ENCODE assay signal across 29 cellular contexts in the genomic region with DNA sequence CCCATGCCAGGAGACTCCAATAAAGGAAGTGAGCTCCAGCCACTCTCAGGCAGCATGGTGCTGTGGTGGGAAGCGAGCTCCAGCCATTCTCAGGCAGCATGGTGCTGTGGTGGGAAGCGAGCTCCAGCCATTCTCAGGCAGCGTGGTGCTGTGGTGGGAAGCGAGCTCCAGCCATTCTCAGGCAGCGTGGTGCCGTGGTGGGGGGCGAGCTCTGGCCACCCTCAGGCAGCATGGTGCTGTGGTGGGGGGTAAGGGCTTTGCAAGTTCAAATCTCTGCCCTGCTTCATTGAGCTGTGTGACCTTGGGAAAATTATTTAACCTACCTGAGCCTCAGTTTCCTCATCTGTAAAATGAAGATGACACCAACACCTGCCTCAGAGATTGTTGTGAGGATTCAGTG.
"Had no signal": no experiment of that assay in that cellular context is flagged by ENCODE, and none has a peak within 500 bp of the region (broad histone marks: within the 10 kb centered on the region; RNA-seq: fewer than 3 reads in every experiment).

No MANE protein-coding gene starts in this region.

- H3K27me3 ChIP-seq: neural progenitor cell, ovary, right lobe of liver, sigmoid colon, testis, tibial artery, transverse colon, upper lobe of right lung, uterus had no signal

- H3K9me3 Mint-ChIP-seq: natural killer cell; stimulated activated naive CD8-positive, alpha-beta T cell treated with anti-CD3 and anti-CD28 coated beads, Interleukin-15, amount 100 ng/mL, for 72 hours; type B pancreatic cell had no signal

- H3K27me3 Mint-ChIP-seq: progenitor cell of endocrine pancreas; stimulated activated memory B cell treated with anti-CD40 and anti-IgM and Interleukin-4, amounts not matched to agents 10 μg/mL and 1 μg/mL and 100 μg/mL, for 72 hours; stimulated activated naive CD8-positive, alpha-beta T cell treated with anti-CD3 and anti-CD28 coated beads, Interleukin-15, amount 100 ng/mL, for 72 hours; type B pancreatic cell had no signal

- H3K4me2 ChIP-seq: neural progenitor cell had no signal

- DNase-seq: natural killer cell; occipital lobe; ovary; posterior cingulate gyrus; psoas muscle; right cardiac atrium; right lobe of liver; sigmoid colon; small intestine; stimulated activated CD4-positive, alpha-beta T cell treated with anti-CD3 and anti-CD28 coated beads, Interleukin-15, amount 100 ng/mL, for 24 hours; stimulated activated CD4-positive, alpha-beta T cell treated with anti-CD3 and anti-CD28 coated beads, Interleukin-2, amount 100 ng/mL, for 24 hours; stimulated activated CD4-positive, alpha-beta T cell treated with anti-CD3 and anti-CD28 coated beads, Interleukin-2, amount 100 ng/mL, for 48 hours; stimulated activated CD4-positive, alpha-beta T cell treated with anti-CD3 and anti-CD28 coated beads, Interleukin-4, amount 100 ng/mL, for 24 hours; stimulated activated naive CD4-positive, alpha-beta T cell; stimulated activated naive CD8-positive, alpha-beta T cell treated with anti-CD3 and anti-CD28 coated beads, Interleukin-15, amount 100 ng/mL, for 72 hours; stimulated activated naive CD8-positive, alpha-beta T cell treated with anti-CD3 and anti-CD28 coated beads, Interleukin-15, Interleukin-2, amounts not matched to agents 100 U/mL and 50 U/mL, for 24 hours; substantia nigra; testis; tibial artery; transverse colon; upper lobe of right lung; uterus had no signal

- H3K4me3 Mint-ChIP-seq: natural killer cell; nephron; neural progenitor cell; stimulated activated memory B cell treated with anti-CD40 and anti-IgM and Interleukin-4, amounts not matched to agents 10 μg/mL and 1 μg/mL and 100 μg/mL, for 72 hours; stimulated activated naive CD8-positive, alpha-beta T cell treated with anti-CD3 and anti-CD28 coated beads, Interleukin-15, amount 100 ng/mL, for 72 hours; type B pancreatic cell had no signal

- H3K4me3 ChIP-seq: neural progenitor cell, ovary, psoas muscle, right lobe of liver, sigmoid colon, suprapubic skin, testis, tibial artery, transverse colon, upper lobe of right lung, uterus had no signal

- H2AFZ ChIP-seq: neural progenitor cell, parathyroid adenoma had no signal

- H3K27ac ChIP-seq: neural progenitor cell, ovary, parathyroid adenoma, psoas muscle, right lobe of liver, sigmoid colon, suprapubic skin, testis, tibial artery, transverse colon, upper lobe of right lung, uterus had no signal

- H3K4me1 Mint-ChIP-seq: natural killer cell; neural progenitor cell; stimulated activated memory B cell treated with anti-CD40 and anti-IgM and Interleukin-4, amounts not matched to agents 10 μg/mL and 1 μg/mL and 100 μg/mL, for 72 hours; stimulated activated naive CD8-positive, alpha-beta T cell treated with anti-CD3 and anti-CD28 coated beads, Interleukin-15, amount 100 ng/mL, for 72 hours had no signal

- ATAC-seq: natural killer cell; psoas muscle; right cardiac atrium; right lobe of liver; stimulated activated memory B cell treated with anti-CD40 and anti-IgM and Interleukin-4, amounts not matched to agents 10 μg/mL and 1 μg/mL and 100 μg/mL, for 72 hours; stimulated activated naive CD8-positive, alpha-beta T cell treated with anti-CD3 and anti-CD28 coated beads, Interleukin-15, amount 100 ng/mL, for 72 hours; stimulated activated naive CD8-positive, alpha-beta T cell treated with anti-CD3 and anti-CD28 coated beads, Interleukin-15, Interleukin-2, amounts not matched to agents 100 U/mL and 50 U/mL, for 24 hours; upper lobe of right lung had no signal

- H3K79me2 ChIP-seq: parathyroid adenoma had no signal

- H3K36me3 Mint-ChIP-seq: natural killer cell; neural progenitor cell; stimulated activated memory B cell treated with anti-CD40 and anti-IgM and Interleukin-4, amounts not matched to agents 10 μg/mL and 1 μg/mL and 100 μg/mL, for 72 hours; type B pancreatic cell had no signal

- H3K9me3 ChIP-seq: ovary, psoas muscle, right lobe of liver, sigmoid colon, suprapubic skin, testis, tibial artery, transverse colon, upper lobe of right lung, uterus had no signal

- H3K36me3 ChIP-seq: neural progenitor cell, ovary, right lobe of liver, sigmoid colon, suprapubic skin, tibial artery, transverse colon, upper lobe of right lung, uterus had no signal

- H3K4me1 ChIP-seq: neural progenitor cell, parathyroid adenoma, psoas muscle, right lobe of liver, sigmoid colon, testis, tibial artery, transverse colon, upper lobe of right lung, uterus had no signal

- H3K9ac ChIP-seq: neural progenitor cell, parathyroid adenoma had no signal
